Comparison of ENCODE assay signal across 9 cellular contexts in the genomic region with DNA sequence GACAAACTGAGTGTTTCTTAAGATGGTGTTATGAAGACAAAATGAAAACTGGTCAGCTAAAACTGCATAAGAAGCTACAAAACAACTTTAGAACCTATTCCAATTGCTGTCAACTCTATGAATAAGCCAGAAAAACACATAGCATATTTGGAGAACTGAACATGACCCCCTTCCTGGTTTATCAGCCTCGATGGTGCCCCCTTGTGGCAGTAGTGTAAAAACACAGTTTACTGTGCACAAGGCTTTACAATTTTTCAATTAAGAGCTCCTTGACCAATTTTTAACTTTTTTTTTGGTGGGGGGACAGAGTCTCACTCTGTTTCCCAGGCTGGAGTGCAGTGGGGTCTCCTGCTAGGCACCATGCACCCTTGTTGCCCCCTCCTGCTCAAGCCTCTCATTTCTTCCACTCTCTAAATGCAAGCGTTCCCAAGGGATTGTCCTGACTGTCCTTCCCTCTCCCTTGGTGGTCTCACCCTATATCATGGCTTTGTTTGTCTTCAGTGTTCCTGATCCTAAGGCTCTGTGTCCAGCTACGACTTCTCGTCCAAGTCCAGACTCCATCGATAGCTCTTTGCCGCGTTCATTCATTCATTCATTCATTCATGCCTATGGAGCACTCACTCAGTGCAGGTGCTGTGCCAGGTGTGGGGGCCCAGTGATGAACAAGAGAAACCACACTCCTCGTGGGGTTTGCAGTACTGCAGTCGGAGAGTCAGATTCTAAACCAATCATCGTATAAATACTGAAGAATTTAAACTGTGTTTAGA. TPM values are rescaled to one million over a fixed set of nuclear protein-coding genes. Genes with fewer than 3 reads are reported as not detected.
DNase-seq lines count a peak whose midpoint lies in the region; ATAC-seq and TF ChIP-seq lines count a peak whose summit lies in the region.
"Had no signal": no experiment of that assay in that cellular context is flagged by ENCODE, and none has a peak within 500 bp of the region (broad histone marks: within the 10 kb centered on the region; RNA-seq: fewer than 3 reads in every experiment).

No MANE protein-coding gene starts in this region.

- RAD21 ChIA-PET in HCT116 (lab: Charles Lee; ENCODE audit: low non-redundant PET in 1 of 2, low total read pairs in 2 of 2, uncharacterized antibody in 2 of 2, unreplicated experiment in 2 of 2) = no interaction called here

- POLR2A ChIA-PET in HCT116 (lab: Charles Lee) = interaction anchor here (0.6 to 0.7 kb wide), 3 partner anchors 12 to 34 kb away, joined by 3 to 4 read pairs (median 3); no protein-coding TSS in a partner anchor
- POLR2A ChIA-PET in activated CD4-positive, alpha-beta memory T cell treated with anti-CD3 and anti-CD28 coated beads for 36 hours (lab: Charles Lee) = interaction anchor here (0.9 to 1.4 kb wide), 3 partner anchors 17 to 234 kb away, joined by 3 to 5 read pairs (median 4); a partner anchor contains a TSS

- H3K27me3 ChIP-seq in HCT116 (ENCODE audit: insufficient read depth, low read length) = no peaks in the 10 kb centered on the region
- H3K27me3 ChIP-seq in muscle layer of duodenum (ENCODE audit: low read depth, low read length) = no peaks in the 10 kb centered on the region

- no peak overlapping the region for H3K4me3 Mint-ChIP-seq in activated CD4-positive, alpha-beta memory T cell treated with anti-CD3 and anti-CD28 coated beads for 36 hours

- H3K36me3 Mint-ChIP-seq in activated CD4-positive, alpha-beta memory T cell treated with anti-CD3 and anti-CD28 coated beads for 36 hours = peaks cover 24% of the 10 kb centered on the region

- peaks cover 3% of the 10 kb centered on the region; the same call in 1 of the 2 replicates for H4K20me1 ChIP-seq in HCT116 (ENCODE audit: insufficient read depth)

- no peaks in the 10 kb centered on the region for H3K27me3 Mint-ChIP-seq in activated CD4-positive, alpha-beta memory T cell treated with anti-CD3 and anti-CD28 coated beads for 36 hours

- peaks cover 3% of the 10 kb centered on the region; the same call in 1 of the 2 replicates for H3K79me2 ChIP-seq in HCT116 (ENCODE audit: insufficient read depth, low read length)

- no peak overlapping the region for H2AFZ ChIP-seq in HCT116 (ENCODE audit: low read depth, low read length, poor library complexity, severe bottlenecking)

- peak; percentile 52 for TF ChIP-seq RAD21 in HCT116 (IDR thresholded peaks at IDR 0.05; ENCODE audit: low read depth)

- DNase-seq in AML-193 (lab: John Stamatoyannopoulos, UW) (peak; percentile 89 to 93), HCT116 (ENCODE audit: low read depth, low spot score) (peak; percentile 53), NCI-H82 treated with DMSO at 0.1 percent for 48 hours (lab: John Stamatoyannopoulos, UW; ENCODE audit: unreplicated experiment) (peak; percentile 23)
- DNase-seq in activated CD4-positive, alpha-beta memory T cell treated with anti-CD3 and anti-CD28 coated beads for 36 hours = peak; percentile 79
- DNase-seq in effector CD8-positive, alpha-beta T cell (lab: John Stamatoyannopoulos, UW) = peak; percentile 73
- DNase-seq in stimulated activated naive CD4-positive, alpha-beta T cell (lab: John Stamatoyannopoulos, UW) = peak; percentile 29 to 81 (median 72)

- peaks cover 22% of the 10 kb centered on the region for H3K4me1 Mint-ChIP-seq in activated CD4-positive, alpha-beta memory T cell treated with anti-CD3 and anti-CD28 coated beads for 36 hours (ENCODE audit: low read depth)

- no peak overlapping the region for H3K4me3 ChIP-seq in HCT116 (replicated peaks in 1 of 2; ENCODE audit: low read depth in 1 of 2, low read length in 2 of 2)
- H3K4me3 ChIP-seq in muscle layer of duodenum (ENCODE audit: low read depth in 1 of 2, low read length in 2 of 2) = no peak overlapping the region

- intact Hi-C loops in HCT116 (cut with micrococcal nuclease) = no loop called here
- intact Hi-C loops in activated CD4-positive, alpha-beta memory T cell treated with anti-CD3 and anti-CD28 coated beads for 36 hours (cut with micrococcal nuclease) = no loop called here

- no peak for TF ChIP-seq POLR2A in HCT116 (IDR thresholded peaks at IDR 0.05; ENCODE audit: borderline replicate concordance, extremely low read depth, insufficient read depth, insufficient read length)

- H3K9me3 Mint-ChIP-seq in activated CD4-positive, alpha-beta memory T cell treated with anti-CD3 and anti-CD28 coated beads for 36 hours = no peaks in the 10 kb centered on the region

- H3K9ac ChIP-seq in HCT116 (ENCODE audit: low read length) = no peak overlapping the region

- H3K9me2 ChIP-seq in HCT116 (ENCODE audit: insufficient read depth) = no peaks in the 10 kb centered on the region

- peaks cover 12 to 18% of the 10 kb centered on the region in 2 experiments; a peak in 3 of 4 replicates for H3K36me3 ChIP-seq in HCT116 (ENCODE audit: control insufficient read depth in 1 of 2, insufficient read depth in 2 of 2, low read length in 2 of 2)
- peaks cover 22 to 39% of the 10 kb centered on the region in 2 donors for H3K36me3 ChIP-seq in muscle layer of duodenum (ENCODE audit: control insufficient read depth in 1 of 2, insufficient read depth in 2 of 2, low read length in 2 of 2)

- no TSS peak for BruUV-seq in HCT116 (replicated peaks; lab: Mats Ljungman, UMichigan)

- H3K4me1 ChIP-seq in HCT116 (ENCODE audit: control insufficient read depth in 1 of 2, insufficient read depth in 2 of 2, low read length in 2 of 2) (no peaks in the 10 kb centered on the region), muscle layer of duodenum (ENCODE audit: control insufficient read depth in 1 of 2, insufficient read depth in 2 of 2, low read length in 2 of 2) (peaks cover 11 to 26% of the 10 kb centered on the region in 2 donors)

- ATAC-seq in HCT116 (peak; percentile 51), GM21717 (IDR thresholded peaks at IDR 0.05; ENCODE audit: unreplicated experiment) (no peak)

- H3K27ac ChIP-seq in HCT116 (ENCODE audit: low read depth, low read length) (no peak overlapping the region), muscle layer of duodenum (ENCODE audit: low read length) (peak overlapping the region; percentile 40)

- CTCF ChIA-PET in HCT116 (lab: Charles Lee) = interaction anchor here (0.7 to 1.8 kb wide), 12 partner anchors 10 to 840 kb away, joined by 3 to 27 read pairs (median 4); a partner anchor contains a TSS
- CTCF ChIA-PET in activated CD4-positive, alpha-beta memory T cell treated with anti-CD3 and anti-CD28 coated beads for 36 hours (lab: Charles Lee) = interaction anchor here (0.5 to 9.4 kb wide), 28 partner anchors 10 to 1159 kb away, joined by 3 to 197 read pairs (median 4); a partner anchor contains a TSS

- H3K9me3 ChIP-seq in HCT116 (ENCODE audit: control insufficient read depth in 1 of 2, insufficient read depth in 1 of 2, low read depth in 1 of 2, low read length in 2 of 2) (no peaks in the 10 kb centered on the region), muscle layer of duodenum (ENCODE audit: control insufficient read depth in 1 of 2, low read length in 2 of 2) (no peaks in the 10 kb centered on the region)

- TF ChIP-seq CTCF in HCT116 (IDR thresholded peaks at IDR 0.05 in 2 of 3, conservative IDR thresholded peaks at IDR 0.05 in 1 of 3; ENCODE audit: borderline replicate concordance in 1 of 3, insufficient read depth in 1 of 3, low read depth in 2 of 3, low read length in 2 of 3) = peak; percentile 53 to 84 (median 80); a peak in 5 of 6 replicates

- H3K4me2 ChIP-seq in HCT116 (ENCODE audit: low read length) = no peak overlapping the region

- H3K27ac Mint-ChIP-seq in activated CD4-positive, alpha-beta memory T cell treated with anti-CD3 and anti-CD28 coated beads for 36 hours = no peak overlapping the region

TF ChIP-seq in HCT116, 20 proteins besides CTCF, POLR2A, EP300 and RAD21:
- TF ChIP-seq, protein P1, sequence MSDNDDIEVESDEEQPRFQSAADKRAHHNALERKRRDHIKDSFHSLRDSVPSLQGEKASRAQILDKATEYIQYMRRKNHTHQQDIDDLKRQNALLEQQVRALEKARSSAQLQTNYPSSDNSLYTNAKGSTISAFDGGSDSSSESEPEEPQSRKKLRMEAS (IDR thresholded peaks at IDR 0.05) = no peak
- TF ChIP-seq EZH2 (IDR thresholded peaks at IDR 0.05) (no peak), POLR2AphosphoS5 (IDR thresholded peaks at IDR 0.05; ENCODE audit: low read depth, low read length) (no peak), JUND (IDR thresholded peaks at IDR 0.05) (no peak), TCF7L2 (IDR thresholded peaks at IDR 0.05; ENCODE audit: borderline replicate concordance, extremely low read depth, insufficient read depth, insufficient read length) (no peak), ELF1 (IDR thresholded peaks at IDR 0.05; ENCODE audit: borderline replicate concordance, low read depth) (no peak; the same call in 1 of the 2 replicates), ZNF274 (IDR thresholded peaks at IDR 0.05; ENCODE audit: low read depth, low read length) (no peak)
- TF ChIP-seq, protein P2, sequence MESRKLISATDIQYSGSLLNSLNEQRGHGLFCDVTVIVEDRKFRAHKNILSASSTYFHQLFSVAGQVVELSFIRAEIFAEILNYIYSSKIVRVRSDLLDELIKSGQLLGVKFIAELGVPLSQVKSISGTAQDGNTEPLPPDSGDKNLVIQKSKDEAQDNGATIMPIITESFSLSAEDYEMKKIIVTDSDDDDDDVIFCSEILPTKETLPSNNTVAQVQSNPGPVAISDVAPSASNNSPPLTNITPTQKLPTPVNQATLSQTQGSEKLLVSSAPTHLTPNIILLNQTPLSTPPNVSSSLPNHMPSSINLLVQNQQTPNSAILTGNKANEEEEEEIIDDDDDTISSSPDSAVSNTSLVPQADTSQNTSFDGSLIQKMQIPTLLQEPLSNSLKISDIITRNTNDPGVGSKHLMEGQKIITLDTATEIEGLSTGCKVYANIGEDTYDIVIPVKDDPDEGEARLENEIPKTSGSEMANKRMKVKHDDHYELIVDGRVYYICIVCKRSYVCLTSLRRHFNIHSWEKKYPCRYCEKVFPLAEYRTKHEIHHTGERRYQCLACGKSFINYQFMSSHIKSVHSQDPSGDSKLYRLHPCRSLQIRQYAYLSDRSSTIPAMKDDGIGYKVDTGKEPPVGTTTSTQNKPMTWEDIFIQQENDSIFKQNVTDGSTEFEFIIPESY (IDR thresholded peaks at IDR 0.05; ENCODE audit: extremely low read depth, insufficient replicate concordance, low read length) = no peak

RNA-seq across cellular contexts. Expression of a gene that starts 7.5 kb away (rescaled TPM):
- 1,082 TPM for total RNA-seq in HCT116 (2021; ENCODE audit: unreplicated experiment)
- polyA plus RNA-seq in HCT116 (2012) = 1,232 and 1,393 TPM in 2 replicates
- 1,000 to 10,000 TPM; 1,052 to 1,072 TPM for total RNA-seq in activated CD4-positive, alpha-beta memory T cell treated with anti-CD3 and anti-CD28 coated beads for 36 hours

RNA-seq across cellular contexts. Expression of a gene that starts 16.0 kb away (rescaled TPM):
- not detected for total RNA-seq in HCT116 (2021; ENCODE audit: unreplicated experiment)
- polyA plus RNA-seq in HCT116 (2012) = 0.21 TPM in 1 of 2 replicates, not detected in the other
- total RNA-seq in activated CD4-positive, alpha-beta memory T cell treated with anti-CD3 and anti-CD28 coated beads for 36 hours = not detected
- total RNA-seq: subcutaneous adipose tissue had no signal

RNA-seq across cellular contexts. Expression of a gene that starts 38.3 kb away (rescaled TPM):
- 3.4 TPM for total RNA-seq in HCT116 (2021; ENCODE audit: unreplicated experiment)
- polyA plus RNA-seq in HCT116 (2012) = 2.1 and 3.8 TPM in 2 replicates
- total RNA-seq in activated CD4-positive, alpha-beta memory T cell treated with anti-CD3 and anti-CD28 coated beads for 36 hours = not detected
- total RNA-seq: subcutaneous adipose tissue had no signal

Comparison
In these comparisons a context has a peak if more than half of its experiments do, and no peak if none do; other contexts are left out.
1. DNase-seq: peak in every context shown above with its lines; median percentile 91 in AML-193; 79 in activated CD4-positive, alpha-beta memory T cell treated with anti-CD3 and anti-CD28 coated beads for 36 hours; 73 in effector CD8-positive, alpha-beta T cell; 72 in stimulated activated naive CD4-positive, alpha-beta T cell; 53 in HCT116; 23 in NCI-H82 treated with DMSO at 0.1 percent for 48 hours.